11 cellular contexts compared by ENCODE assay signal in genomic region chr9:4530375-4530774, GRCh38. TPM values are rescaled to one million over a fixed set of nuclear protein-coding genes. Genes with fewer than 3 reads are reported as not detected.
DNase-seq lines count a peak whose midpoint lies in the region; ATAC-seq and TF ChIP-seq lines count a peak whose summit lies in the region.
"Had no signal": no experiment of that assay in that cellular context is flagged by ENCODE, and none has a peak within 500 bp of the region (broad histone marks: within the 10 kb centered on the region; RNA-seq: fewer than 3 reads in every experiment).

No MANE protein-coding gene starts in this region.

- no peaks in the 10 kb centered on the region for H3K4me1 ChIP-seq in prostate gland (replicated peaks)

- no peak for TF ChIP-seq POLR2A in prostate gland (IDR thresholded peaks at IDR 0.05)

- H3K27me3 ChIP-seq in prostate gland (replicated peaks; ENCODE audit: insufficient read depth), result no peaks in the 10 kb centered on the region

- DNase-seq in SIG-M5 treated with dmso at 0.1 percent for 504 hours (lab: John Stamatoyannopoulos, UW; ENCODE audit: unreplicated experiment) (peak; percentile 21), SIG-M5 (lab: John Stamatoyannopoulos, UW) (no peak), SW480 (ENCODE audit: low spot score) (peak; percentile 60), natural killer cell (no peak), NCI-H226 (no peak), prostate gland (ENCODE audit: low spot score) (no peak), iPS-NIHi11 (ENCODE audit: low spot score) (no peak)
- DNase-seq: activated CD4-positive, alpha-beta T cell treated with anti-CD3 and anti-CD28 coated beads for 1 hour; occipital lobe had no signal

- H3K4me1 Mint-ChIP-seq in natural killer cell, result peaks cover 11 to 12% of the 10 kb centered on the region in 2 donors

- H3K27ac ChIP-seq in prostate gland, result no peak overlapping the region

- ATAC-seq in HG02798 (IDR thresholded peaks at IDR 0.05; ENCODE audit: poor library complexity, unreplicated experiment) (peak; percentile 45), natural killer cell (peak; percentile 35 to 78 (median 69))

- no peak overlapping the region for H3K4me3 Mint-ChIP-seq in natural killer cell

- H3K27ac Mint-ChIP-seq in natural killer cell, result peak overlapping the region; percentile 25 to 55
- H3K27ac Mint-ChIP-seq: IgD-negative memory B cell had no signal

- no peaks in the 10 kb centered on the region for H3K36me3 ChIP-seq in prostate gland

- peaks cover 5 to 8% of the 10 kb centered on the region in 2 donors for H3K27me3 Mint-ChIP-seq in natural killer cell (ENCODE audit: low read depth in 2 of 2)

- H3K9me3 ChIP-seq in prostate gland, result no peaks in the 10 kb centered on the region

- intact Hi-C loops in natural killer cell (cut with micrococcal nuclease) (no loop called here), prostate gland (cut with DNase I) (no loop called here)

- 85% methylated on average over 6 of the region's 6 CpGs for WGBS in prostate gland

- H3K9me3 Mint-ChIP-seq in natural killer cell, result peaks cover 0 to 2% of the 10 kb centered on the region in 2 donors

- H3K4me3 ChIP-seq in prostate gland, result no peak overlapping the region

- H3K36me3 Mint-ChIP-seq in natural killer cell, result no peaks in the 10 kb centered on the region

- TF ChIP-seq CTCF in natural killer cell (IDR thresholded peaks at IDR 0.05), result no peak
- no peak for TF ChIP-seq CTCF in prostate gland (IDR thresholded peaks at IDR 0.05)

RNA-seq across cellular contexts. Expression of gene SLC1A1, which starts 40.1 kb away (rescaled TPM):
- total RNA-seq in natural killer cell (not detected), prostate gland (10 to 100 TPM in 1 of 2 donors, 1 to 10 TPM in 1; 2.9 to 13.1 TPM)

Comparison
In these comparisons a context has a peak if more than half of its experiments do, and no peak if none do; other contexts are left out.
1. DNase-seq: peak in SIG-M5 treated with dmso at 0.1 percent for 504 hours (single experiment) and SW480 (single experiment); none in SIG-M5 (single experiment), natural killer cell (single experiment), NCI-H226 (single experiment), prostate gland (single experiment) and iPS-NIHi11 (single experiment).